24 cellular contexts compared by ENCODE assay signal in the genomic region with DNA sequence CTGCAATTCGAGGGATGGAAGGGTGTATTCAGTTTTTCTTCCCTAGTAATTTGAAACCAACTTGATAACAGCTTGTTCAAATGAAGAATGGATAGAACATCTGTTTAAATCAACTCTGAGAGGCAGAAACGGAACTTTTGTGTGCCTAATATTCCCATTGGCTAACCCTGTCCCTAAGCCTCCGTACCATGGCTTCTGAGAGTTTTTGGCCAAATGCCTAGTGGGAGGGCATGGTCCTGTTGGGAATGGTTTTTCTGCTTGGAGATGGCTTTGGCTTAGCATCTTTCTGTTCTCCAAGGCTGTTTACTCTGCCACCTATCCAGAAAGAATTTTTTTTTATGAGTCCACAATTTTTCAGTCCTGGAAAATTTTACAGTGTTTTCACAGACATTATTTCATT.
DNase-seq lines count a peak whose midpoint lies in the region; ATAC-seq, FAIRE-seq and TF ChIP-seq lines count a peak whose summit lies in the region.
"Had no signal": no experiment of that assay in that cellular context is flagged by ENCODE, and none has a peak within 500 bp of the region (broad histone marks: within the 10 kb centered on the region; RNA-seq: fewer than 3 reads in every experiment).

No MANE protein-coding gene starts in this region.

- H3K4me1 ChIP-seq in astrocyte (ENCODE audit: insufficient read depth, low read length) = peaks cover 40% of the 10 kb centered on the region
- H3K4me1 ChIP-seq: ascending aorta, prostate gland had no signal

- no peaks in the 10 kb centered on the region for H3K9me3 Mint-ChIP-seq in astrocyte (ENCODE audit: unreplicated experiment)
- H3K9me3 Mint-ChIP-seq in osteocyte (ENCODE audit: unreplicated experiment) = no peaks in the 10 kb centered on the region
- H3K9me3 Mint-ChIP-seq: activated T-helper 17 cell treated with anti-CD3 and anti-CD28 coated beads, Interleukin-2, amount 50 U/mL, for 72 hours; CD4-positive, alpha-beta T cell; central memory CD8-positive, alpha-beta T cell; stimulated activated naive CD8-positive, alpha-beta T cell treated with anti-CD3 and anti-CD28 coated beads, Interleukin-15, amount 100 ng/mL, for 72 hours had no signal

- no peak for FAIRE-seq in astrocyte (lab: Jason Lieb, UNC)

- H3K27ac Mint-ChIP-seq in astrocyte (ENCODE audit: unreplicated experiment) (peak overlapping the region; percentile 93), osteocyte (ENCODE audit: unreplicated experiment) (peak overlapping the region; percentile 66)
- H3K27ac Mint-ChIP-seq: activated naive CD8-positive, alpha-beta T cell; activated T-helper 17 cell treated with anti-CD3 and anti-CD28 coated beads, Interleukin-2, amount 50 U/mL, for 72 hours; CD4-positive, alpha-beta T cell; stimulated activated naive CD8-positive, alpha-beta T cell treated with anti-CD3 and anti-CD28 coated beads, Interleukin-15, amount 100 ng/mL, for 72 hours; WTC11 had no signal

- H3K36me3 Mint-ChIP-seq in astrocyte (ENCODE audit: low read depth, unreplicated experiment) (no peaks in the 10 kb centered on the region), osteocyte (ENCODE audit: unreplicated experiment) (no peaks in the 10 kb centered on the region)
- H3K36me3 Mint-ChIP-seq: activated naive CD8-positive, alpha-beta T cell; WTC11 had no signal

- H3K4me2 ChIP-seq in astrocyte (ENCODE audit: low read length) = peak overlapping the region; percentile 71

- H3K9me3 ChIP-seq in astrocyte (ENCODE audit: insufficient read depth, low read depth, low read length) = no peaks in the 10 kb centered on the region
- H3K9me3 ChIP-seq: ascending aorta, HAP-1, prostate gland, sigmoid colon, tibial artery had no signal

- H3K27me3 ChIP-seq in astrocyte (ENCODE audit: insufficient read depth, low read length) = no peaks in the 10 kb centered on the region
- H3K27me3 ChIP-seq: ascending aorta, sigmoid colon, tibial artery had no signal

- peaks cover 36% of the 10 kb centered on the region for H3K4me1 Mint-ChIP-seq in astrocyte (ENCODE audit: low read depth, unreplicated experiment)
- peaks cover 38% of the 10 kb centered on the region for H3K4me1 Mint-ChIP-seq in osteocyte (ENCODE audit: unreplicated experiment)
- H3K4me1 Mint-ChIP-seq: activated T-helper 17 cell treated with anti-CD3 and anti-CD28 coated beads, Interleukin-2, amount 50 U/mL, for 72 hours; central memory CD8-positive, alpha-beta T cell; stimulated activated naive CD8-positive, alpha-beta T cell treated with anti-CD3 and anti-CD28 coated beads, Interleukin-15, amount 100 ng/mL, for 72 hours had no signal

- peak overlapping the region; percentile 21 for H3K4me3 ChIP-seq in astrocyte (ENCODE audit: insufficient read depth, low read depth, low read length)
- H3K4me3 ChIP-seq: ascending aorta, dorsolateral prefrontal cortex, HAP-1, lung, prostate gland, sigmoid colon, tibial artery had no signal

- TF ChIP-seq CTCF in astrocyte (IDR thresholded peaks at IDR 0.05; ENCODE audit: insufficient read depth, low read depth, low read length) (no peak), osteocyte (IDR thresholded peaks at IDR 0.05) (no peak)

- no peak overlapping the region for H3K4me3 Mint-ChIP-seq in astrocyte (ENCODE audit: unreplicated experiment)
- no peak overlapping the region for H3K4me3 Mint-ChIP-seq in osteocyte (ENCODE audit: unreplicated experiment)
- H3K4me3 Mint-ChIP-seq: activated naive CD8-positive, alpha-beta T cell; activated T-helper 17 cell treated with anti-CD3 and anti-CD28 coated beads, Interleukin-2, amount 50 U/mL, for 72 hours; CD4-positive, alpha-beta T cell; central memory CD8-positive, alpha-beta T cell; stimulated activated naive CD8-positive, alpha-beta T cell treated with anti-CD3 and anti-CD28 coated beads, Interleukin-15, amount 100 ng/mL, for 72 hours; WTC11 had no signal

- ATAC-seq in HG02759 (IDR thresholded peaks at IDR 0.05; ENCODE audit: unreplicated experiment) (no peak), GM18517 (IDR thresholded peaks at IDR 0.05; ENCODE audit: unreplicated experiment) (no peak)
- ATAC-seq: stimulated activated naive CD8-positive, alpha-beta T cell treated with anti-CD3 and anti-CD28 coated beads, Interleukin-15, amount 100 ng/mL, for 72 hours; WTC11 had no signal

- H4K20me1 ChIP-seq in astrocyte (ENCODE audit: insufficient read depth, low read length) = no peaks in the 10 kb centered on the region

- H3K79me2 ChIP-seq in astrocyte (ENCODE audit: insufficient read depth, low read length) = no peaks in the 10 kb centered on the region

- no peaks in the 10 kb centered on the region for H3K36me3 ChIP-seq in astrocyte (ENCODE audit: insufficient read depth, low read length)
- H3K36me3 ChIP-seq: ascending aorta, HAP-1, prostate gland, sigmoid colon, tibial artery had no signal

- peak overlapping the region; percentile 89 for H3K27ac ChIP-seq in astrocyte (ENCODE audit: low read depth, low read length)
- H3K27ac ChIP-seq: ascending aorta, prostate gland, sigmoid colon, tibial artery had no signal

- H3K9ac ChIP-seq in astrocyte (ENCODE audit: low read length) = peak overlapping the region; percentile 52

- DNase-seq in DMS 273 treated with DMSO at 0.1 percent for 48 hours (lab: John Stamatoyannopoulos, UW) (peak; percentile 21), LHCN-M2 (ENCODE audit: low read depth) (peak; percentile 82), astrocyte (ENCODE audit: low read depth) (no peak), osteocyte (ENCODE audit: extremely low spot score, unreplicated experiment) (no peak), NCI-H187 treated with DMSO at 0.1 percent for 48 hours (lab: John Stamatoyannopoulos, UW) (no peak)
- DNase-seq: activated CD8-positive, alpha-beta memory T cell treated with anti-CD3 and anti-CD28 coated beads, Interleukin-2, amount 50 U/mL, for 4 hours; CD4-positive, alpha-beta T cell; DMS79; dorsolateral prefrontal cortex; head of caudate nucleus; NCI-H1417; sigmoid colon; stimulated activated naive CD8-positive, alpha-beta T cell treated with anti-CD3 and anti-CD28 coated beads, Interleukin-15, amount 100 ng/mL, for 72 hours; tibial artery had no signal

- H2AFZ ChIP-seq in astrocyte (ENCODE audit: low read depth, low read length) = peak overlapping the region; percentile 20

- H3K27me3 Mint-ChIP-seq in astrocyte (ENCODE audit: low read depth, unreplicated experiment) (no peaks in the 10 kb centered on the region), osteocyte (ENCODE audit: unreplicated experiment) (no peaks in the 10 kb centered on the region)
- H3K27me3 Mint-ChIP-seq: stimulated activated naive CD8-positive, alpha-beta T cell treated with anti-CD3 and anti-CD28 coated beads, Interleukin-15, amount 100 ng/mL, for 72 hours had no signal

Comparison
In these comparisons a context has a peak if more than half of its experiments do, and no peak if none do; other contexts are left out.
1. DNase-seq: peak in DMS 273 treated with DMSO at 0.1 percent for 48 hours (single experiment) and LHCN-M2 (single experiment); none in astrocyte (single experiment), osteocyte (single experiment) and NCI-H187 treated with DMSO at 0.1 percent for 48 hours (single experiment).